ENCODE assay signal across 23 cellular contexts in the genomic region with DNA sequence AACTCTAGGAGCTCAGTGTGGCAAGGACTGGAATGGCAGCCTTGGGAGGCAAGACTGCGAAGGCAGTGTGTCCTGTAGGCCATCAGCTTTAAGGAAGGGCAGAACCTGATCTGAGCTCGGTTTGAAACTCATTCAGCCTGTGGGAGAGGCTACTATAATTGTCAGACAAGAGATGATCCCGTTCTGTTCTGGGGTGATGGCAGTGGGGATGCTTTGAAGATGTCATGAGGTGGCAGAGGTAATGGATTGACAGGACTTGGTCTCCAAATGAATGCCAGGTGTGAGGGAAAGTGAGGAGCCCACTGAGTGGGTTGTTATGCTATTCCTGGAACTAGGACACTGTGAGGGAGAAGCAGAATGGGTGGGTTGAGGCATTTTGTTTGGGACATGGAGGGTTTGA.
"Had no signal": no experiment of that assay in that cellular context is flagged by ENCODE, and none has a peak within 500 bp of the region (broad histone marks: within the 10 kb centered on the region; RNA-seq: fewer than 3 reads in every experiment).

No MANE protein-coding gene starts in this region.

- H3K27me3 ChIP-seq: body of pancreas, SJCRH30 had no signal

- H3K27ac Mint-ChIP-seq: activated CD4-positive, alpha-beta memory T cell treated with anti-CD3 and anti-CD28 coated beads for 36 hours; activated naive CD4-positive, alpha-beta T cell treated with anti-CD3 and anti-CD28 coated beads for 36 hours; activated naive CD4-positive, alpha-beta T cell treated with anti-CD3 and anti-CD28 coated beads, Interleukin-2, amount 50 U/mL, for 72 hours; activated T-helper 1 cell treated with anti-CD3 and anti-CD28 coated beads, Interleukin-12 subunit alpha, Interleukin-12 subunit beta, Interleukin-2, Interleukin-4 antibody, amounts not matched to agents 30 ng/mL and 10 ng/mL and 1 ng/mL, durations not matched to agents 14 hours and 24 hours and 36 hours had no signal

- H3K4me3 ChIP-seq: adrenal gland, body of pancreas, breast epithelium, SJCRH30, SK-N-MC had no signal

- H3K4me3 Mint-ChIP-seq: activated CD4-positive, alpha-beta memory T cell treated with anti-CD3 and anti-CD28 coated beads for 36 hours; activated naive CD4-positive, alpha-beta T cell treated with anti-CD3 and anti-CD28 coated beads for 36 hours; activated T-cell treated with anti-CD3 and anti-CD28 coated beads, Interleukin-2, amount 50 U/mL, for 4 hours; activated T-helper 1 cell treated with anti-CD3 and anti-CD28 coated beads, Interleukin-12 subunit alpha, Interleukin-12 subunit beta, Interleukin-2, Interleukin-4 antibody, amounts not matched to agents 30 ng/mL and 10 ng/mL and 1 ng/mL, durations not matched to agents 14 hours and 24 hours and 36 hours had no signal

- H3K27ac ChIP-seq: body of pancreas, breast epithelium, SJCRH30, SK-N-MC had no signal

- ATAC-seq: activated naive CD4-positive, alpha-beta T cell treated with anti-CD3 and anti-CD28 coated beads, Interleukin-2, amount 50 U/mL, for 72 hours; activated T-cell treated with anti-CD3 and anti-CD28 coated beads, Interleukin-2, amount 50 U/mL, for 4 hours; body of pancreas; Panc1 had no signal

- H3K36me3 Mint-ChIP-seq: activated CD4-positive, alpha-beta memory T cell treated with anti-CD3 and anti-CD28 coated beads for 36 hours; activated naive CD4-positive, alpha-beta T cell treated with anti-CD3 and anti-CD28 coated beads, Interleukin-2, amount 50 U/mL, for 72 hours had no signal

- H3K4me1 ChIP-seq: body of pancreas, breast epithelium, SJCRH30 had no signal

- H3K9me3 Mint-ChIP-seq: activated CD4-positive, alpha-beta memory T cell treated with anti-CD3 and anti-CD28 coated beads for 36 hours; activated naive CD4-positive, alpha-beta T cell treated with anti-CD3 and anti-CD28 coated beads for 36 hours; activated naive CD4-positive, alpha-beta T cell treated with anti-CD3 and anti-CD28 coated beads, Interleukin-2, amount 50 U/mL, for 72 hours; activated T-cell treated with anti-CD3 and anti-CD28 coated beads, Interleukin-2, amount 50 U/mL, for 4 hours; activated T-helper 1 cell treated with anti-CD3 and anti-CD28 coated beads, Interleukin-12 subunit alpha, Interleukin-12 subunit beta, Interleukin-2, Interleukin-4 antibody, amounts not matched to agents 30 ng/mL and 10 ng/mL and 1 ng/mL, durations not matched to agents 14 hours and 24 hours and 36 hours had no signal

- H3K36me3 ChIP-seq: adrenal gland, breast epithelium, SJCRH30 had no signal

- H3K9me3 ChIP-seq: adrenal gland, body of pancreas, breast epithelium, SJCRH30 had no signal

- H3K27me3 Mint-ChIP-seq: activated CD4-positive, alpha-beta memory T cell treated with anti-CD3 and anti-CD28 coated beads for 36 hours had no signal

- DNase-seq: activated CD4-positive, alpha-beta memory T cell treated with anti-CD3 and anti-CD28 coated beads for 36 hours; activated CD4-positive, alpha-beta T cell treated with anti-CD3 and anti-CD28 coated beads, Interleukin-2, amount 50 U/mL, for 1 hour; activated CD8-positive, alpha-beta memory T cell treated with anti-CD3 and anti-CD28 coated beads, Interleukin-2, amount 50 U/mL, for 4 hours; activated gamma-delta T cell treated with Interleukin-2 at 50 U/mL for 16 hours; activated naive CD4-positive, alpha-beta T cell treated with anti-CD3 and anti-CD28 coated beads for 36 hours; activated T-cell treated with anti-CD3 and anti-CD28 coated beads for 4 hours; activated T-cell treated with anti-CD3 and anti-CD28 coated beads, Interleukin-2, amount 50 U/mL, for 4 hours; adrenal gland; body of pancreas; caudate nucleus; cerebellar nuclear complex; MM.1S; NCI-H1092 treated with DMSO at 0.1 percent for 48 hours; NCI-H146; NCI-H187 treated with DMSO at 0.1 percent for 48 hours; NCI-H524 treated with DMSO at 0.1 percent for 48 hours; SJCRH30; T1000 had no signal
